23 cellular contexts compared by ENCODE assay signal in the genomic region with DNA sequence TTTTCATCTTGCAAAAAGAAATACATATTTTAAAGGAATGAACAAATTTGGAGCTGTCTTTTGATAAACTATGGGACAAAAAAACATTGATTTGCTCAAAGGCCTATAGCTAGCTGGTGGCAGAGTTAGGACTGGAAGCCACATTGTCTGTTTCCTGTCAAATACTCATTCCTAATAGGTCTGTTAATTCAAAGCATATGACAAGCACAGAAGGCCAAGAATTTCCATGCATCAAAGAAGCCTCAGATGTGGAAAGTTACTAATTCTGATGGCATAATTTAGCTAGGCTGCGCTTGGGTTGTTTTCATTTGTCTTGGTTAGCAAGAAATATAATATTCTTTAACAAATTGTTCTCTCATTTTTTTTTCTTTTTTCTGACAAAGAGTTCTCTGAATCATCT.
"Had no signal": no experiment of that assay in that cellular context is flagged by ENCODE, and none has a peak within 500 bp of the region (broad histone marks: within the 10 kb centered on the region; RNA-seq: fewer than 3 reads in every experiment).

No MANE protein-coding gene starts in this region.

- DNase-seq: activated CD4-positive, alpha-beta memory T cell treated with anti-CD3 and anti-CD28 coated beads, Interleukin-2, amount 10 ng/mL, durations not matched to agents 7 days and 5 days; activated CD4-positive, alpha-beta T cell treated with anti-CD3 and anti-CD28 coated beads, Interleukin-2, amount 10 ng/mL, durations not matched to agents 7 days and 5 days; activated CD4-positive, CD25-positive, alpha-beta regulatory T cell treated with anti-CD3 and anti-CD28 coated beads, Interleukin-2, amount 50 U/mL, for 72 hours; activated CD8-positive, alpha-beta memory T cell treated with anti-CD3 and anti-CD28 coated beads, Interleukin-2, amount 50 U/mL, for 48 hours; activated gamma-delta T cell treated with Interleukin-2 at 50 U/mL for 16 hours; activated naive CD8-positive, alpha-beta T cell treated with anti-CD3 and anti-CD28 coated beads, Interleukin-2, amount 50 U/mL, for 24 hours; activated T-cell treated with anti-CD3 and anti-CD28 coated beads, Interleukin-2, amount 50 U/mL, for 24 hours; central memory CD4-positive, alpha-beta T cell; heart left ventricle; left ventricle myocardium inferior; mesendoderm; mucosa of descending colon; stimulated activated CD4-positive, alpha-beta T cell treated with anti-CD3 and anti-CD28 coated beads, Interleukin-1b, Interleukin-23, amount 100 ng/mL, for 48 hours; stimulated activated CD4-positive, alpha-beta T cell treated with anti-CD3 and anti-CD28 coated beads, Interleukin-4, amount 100 ng/mL, for 4 hours; stimulated activated CD8-positive, alpha-beta memory T cell treated with anti-CD3 and anti-CD28 coated beads, Interleukin-4, amount 100 ng/mL, for 48 hours; stimulated activated naive CD8-positive, alpha-beta T cell treated with anti-CD3 and anti-CD28 coated beads, Interleukin-15, amount 100 ng/mL, for 72 hours; substantia nigra; T-helper 2 cell; uterus had no signal

- ATAC-seq: activated naive CD8-positive, alpha-beta T cell treated with anti-CD3 and anti-CD28 coated beads, Interleukin-2, amount 50 U/mL, for 24 hours; activated T-helper 17 cell treated with anti-CD3 and anti-CD28 coated beads, Interleukin-2, amount 50 U/mL, for 72 hours; esophagus mucosa; heart left ventricle; mucosa of descending colon; natural killer cell treated with Interleukin-12 subunit alpha and Interleukin-12 subunit beta and Interleukin-15 and Interleukin-18, amount 100 ng/mL, for 72 hours; stimulated activated memory B cell treated with anti-CD40 and anti-IgM and Interleukin-4, amounts not matched to agents 10 μg/mL and 1 μg/mL and 100 μg/mL, for 72 hours; stimulated activated naive CD8-positive, alpha-beta T cell treated with anti-CD3 and anti-CD28 coated beads, Interleukin-15, amount 100 ng/mL, for 72 hours had no signal
